2 cellular contexts compared by ENCODE assay signal in the genomic region with DNA sequence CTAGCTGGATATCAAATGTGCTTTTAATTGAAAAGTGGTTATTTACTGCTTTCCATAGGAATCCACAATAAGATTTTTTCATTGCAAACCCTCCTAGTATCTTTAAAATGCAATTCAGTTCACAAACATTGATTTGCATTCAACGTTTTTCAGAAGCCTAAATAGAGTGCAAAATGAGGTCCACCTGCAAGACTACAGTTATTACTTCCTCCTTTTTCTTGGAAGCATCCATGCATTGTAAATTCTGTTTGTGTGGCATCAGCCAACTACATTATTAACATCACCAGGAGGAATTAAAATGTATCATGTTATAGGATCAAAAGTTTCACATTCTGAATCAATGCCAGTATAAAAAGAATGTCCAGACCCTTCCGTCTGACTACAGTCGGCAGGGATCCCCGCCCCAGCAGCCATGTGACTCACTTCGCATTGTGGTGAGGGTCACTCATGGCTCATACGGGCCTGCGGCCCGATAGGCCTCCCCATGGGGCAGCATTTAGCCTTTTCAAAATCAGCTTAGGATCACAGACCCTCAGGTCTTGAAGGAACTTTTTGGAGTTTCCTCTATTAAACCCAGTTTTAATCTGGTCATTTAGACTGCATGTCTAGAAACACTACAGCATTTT.
TF ChIP-seq lines count a peak whose summit lies in the region.

No MANE protein-coding gene starts in this region.

TF ChIP-seq in GM12891, 5 proteins besides CTCF, POLR2A, EP300 and RAD21:
- no peak for TF ChIP-seq SPI1 (IDR thresholded peaks at IDR 0.05; ENCODE audit: low read depth, low read length)
- TF ChIP-seq POU2F2 (IDR thresholded peaks at IDR 0.05; ENCODE audit: low read depth, low read length): no peak
- TF ChIP-seq TAF1 (IDR thresholded peaks at IDR 0.05; ENCODE audit: low read depth, low read length): no peak
- TF ChIP-seq POLR2AphosphoS5 (IDR thresholded peaks at IDR 0.05; ENCODE audit: low read depth, low read length): no peak
- no peak for TF ChIP-seq PAX5 (IDR thresholded peaks at IDR 0.05; ENCODE audit: insufficient read depth, low read length, severe bottlenecking)
TF ChIP-seq in GM12891: peak in this region for 0.

TF ChIP-seq in H1, 55 proteins besides CTCF, POLR2A, EP300 and RAD21:
- TF ChIP-seq BCL11A (IDR thresholded peaks at IDR 0.05; ENCODE audit: low read depth in 2 of 2, low read length in 2 of 2) (no peak), ZNF274 (IDR thresholded peaks at IDR 0.05; ENCODE audit: borderline replicate concordance, extremely low read depth, low read length) (no peak), MAX (IDR thresholded peaks at IDR 0.05) (0 out of 2 replicates have a peak, but pooled peaks have one; percentile 9), BRCA1 (IDR thresholded peaks at IDR 0.05; ENCODE audit: low read depth, low read length) (no peak), FOSL1 (IDR thresholded peaks at IDR 0.05; ENCODE audit: insufficient read depth, low read depth, low read length) (no peak), CBX8 (IDR thresholded peaks at IDR 0.05; ENCODE audit: borderline replicate concordance, low read depth, low read length) (no peak), TAF1 (IDR thresholded peaks at IDR 0.05; ENCODE audit: low read depth, low read length) (no peak), SRF (IDR thresholded peaks at IDR 0.05; ENCODE audit: low read depth, low read length) (no peak)
TF ChIP-seq in H1: peak in this region for 1.
